13 cellular contexts compared by ENCODE assay signal in the genomic region with DNA sequence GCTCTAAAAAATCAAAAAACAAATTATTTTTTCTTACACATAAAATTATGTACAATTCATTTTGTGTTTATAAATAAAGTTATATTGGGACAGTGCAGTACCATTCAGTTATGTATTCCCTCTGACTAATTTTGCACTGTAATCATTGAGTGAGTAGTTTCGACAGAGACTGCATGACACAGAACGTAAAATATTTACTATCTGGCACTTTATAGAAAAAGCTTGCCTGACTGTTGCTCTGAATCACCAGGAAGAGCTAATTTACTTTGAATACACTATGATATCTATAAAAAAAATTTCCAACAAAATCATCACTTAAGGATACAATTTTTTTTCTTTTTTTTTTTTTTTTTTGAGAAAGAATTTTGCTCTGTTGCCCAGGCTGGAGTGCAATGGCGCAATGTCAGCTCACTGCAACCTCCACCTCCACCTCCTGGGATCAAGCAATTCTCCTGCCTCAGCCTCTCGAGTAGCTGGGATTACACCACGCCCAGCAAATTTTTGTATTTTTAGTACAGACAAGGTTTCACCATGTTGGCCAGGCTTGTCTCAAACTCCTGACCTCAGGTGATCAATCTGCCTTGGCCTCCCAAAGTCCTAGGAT. TPM values are rescaled to one million over a fixed set of nuclear protein-coding genes. Genes with fewer than 3 reads are reported as not detected.
DNase-seq lines count a peak whose midpoint lies in the region; ATAC-seq, FAIRE-seq and TF ChIP-seq lines count a peak whose summit lies in the region.
"Had no signal": no experiment of that assay in that cellular context is flagged by ENCODE, and none has a peak within 500 bp of the region (broad histone marks: within the 10 kb centered on the region; RNA-seq: fewer than 3 reads in every experiment).

No MANE protein-coding gene starts in this region.

- H4K20me1 ChIP-seq in keratinocyte (ENCODE audit: control insufficient read depth, extremely low read depth, insufficient read depth, low read length) = no peaks in the 10 kb centered on the region

- H3K9ac ChIP-seq in keratinocyte (ENCODE audit: control insufficient read depth, extremely low read depth, insufficient read depth, low read length) = peak overlapping the region; percentile 28

- no peaks in the 10 kb centered on the region for H3K36me3 ChIP-seq in keratinocyte (ENCODE audit: control insufficient read depth in 2 of 2, extremely low read depth in 1 of 2, insufficient read depth in 2 of 2, low read length in 2 of 2)

- no peak for TF ChIP-seq CTCF in AG09319 (IDR thresholded peaks at IDR 0.05; ENCODE audit: low read depth, low read length)
- no peak for TF ChIP-seq CTCF in astrocyte of the cerebellum (IDR thresholded peaks at IDR 0.05; ENCODE audit: low read depth, low read length, missing control alignments)
- TF ChIP-seq CTCF in keratinocyte (optimal IDR thresholded peaks at IDR 0.05 in 1 of 3, IDR thresholded peaks at IDR 0.05 in 1 of 3, conservative IDR thresholded peaks at IDR 0.05 in 1 of 3; ENCODE audit: extremely low read depth in 1 of 3, insufficient read depth in 2 of 3, low read length in 3 of 3) = no peak

- no peak overlapping the region for H2AFZ ChIP-seq in keratinocyte (ENCODE audit: control insufficient read depth, low read length)

- DNase-seq in AG09319 (ENCODE audit: extremely low read depth, low read depth) (peak; percentile 77), LoVo (ENCODE audit: low spot score) (peak; percentile 28), astrocyte of the cerebellum (ENCODE audit: low read depth) (peak; percentile 27), keratinocyte (ENCODE audit: low read depth, low spot score) (peak; percentile 49), NCI-H187 (lab: John Stamatoyannopoulos, UW) (no peak)
- DNase-seq: NCI-H2107; stimulated activated CD4-positive, alpha-beta T cell treated with anti-CD3 and anti-CD28 coated beads, Interleukin-15, amount 100 ng/mL, for 24 hours; T-cell had no signal

- no peaks in the 10 kb centered on the region for H3K27me3 ChIP-seq in keratinocyte (ENCODE audit: control insufficient read depth, extremely low read depth, insufficient read depth, low read length)

- no peak for ATAC-seq in HG03457 (IDR thresholded peaks at IDR 0.05; ENCODE audit: unreplicated experiment)
- no peak for ATAC-seq in GM21367 (IDR thresholded peaks at IDR 0.05; ENCODE audit: unreplicated experiment)
- no peak for ATAC-seq in activated CD4-positive, CD25-positive, alpha-beta regulatory T cell treated with anti-CD3 and anti-CD28 coated beads, Interleukin-2, amount 50 U/mL, for 24 hours
- ATAC-seq: T-cell had no signal

- H3K9me3 ChIP-seq in keratinocyte (ENCODE audit: control insufficient read depth, low read depth, low read length) = no peaks in the 10 kb centered on the region

- peaks cover 21% of the 10 kb centered on the region for H3K4me1 ChIP-seq in keratinocyte (ENCODE audit: control insufficient read depth, extremely low read depth, insufficient read depth, low read length)

- no peaks in the 10 kb centered on the region for H3K9me1 ChIP-seq in keratinocyte (ENCODE audit: control insufficient read depth, extremely low read depth, insufficient read depth, low read length)

- FAIRE-seq in keratinocyte (lab: Jason Lieb, UNC) = no peak
- FAIRE-seq: G401.6 had no signal

- H3K4me3 ChIP-seq in astrocyte of the cerebellum (ENCODE audit: low read depth, low read length) (no peak overlapping the region), keratinocyte (ENCODE audit: control insufficient read depth in 2 of 3, extremely low read depth in 1 of 3, insufficient read depth in 2 of 3, low read depth in 1 of 3, low read length in 3 of 3) (no peak overlapping the region)

- dilution Hi-C loops in keratinocyte (cut with MboI; ENCODE audit: extremely low pct_ligation_motif_present, low sequenced_read_pairs) = no loop called here

- in situ Hi-C loops in astrocyte of the cerebellum (cut with HindIII; ENCODE audit: low sequenced_read_pairs) = no loop called here

- peak overlapping the region; percentile 88 for H3K27ac ChIP-seq in keratinocyte (ENCODE audit: control insufficient read depth, insufficient read depth, low read length)

- H3K4me2 ChIP-seq in keratinocyte (ENCODE audit: control insufficient read depth, extremely low read depth, insufficient read depth, low read depth, low read length) = no peak overlapping the region

- H3K79me2 ChIP-seq in keratinocyte (ENCODE audit: control insufficient read depth, insufficient read depth, low read length) = no peaks in the 10 kb centered on the region

RNA-seq across cellular contexts. Expression of a gene that starts 11.0 kb away (rescaled TPM):
- 0.10 TPM in 1 of 3 replicates, not detected in the others for polyA plus RNA-seq in keratinocyte
- not detected for polyA plus RNA-seq in keratinocyte (2011; ENCODE audit: low read depth)
- 0.19 TPM in 1 of 2 replicates, not detected in the other for polyA plus RNA-seq in keratinocyte (2011; cell fraction: cytosol; rRNA removed)
- not detected in 2 replicates for polyA plus RNA-seq in keratinocyte (2011; cell fraction: nucleus; rRNA removed)
- polyA plus RNA-seq in keratinocyte (2012; ENCODE audit: low replicate concordance) = not detected in 2 replicates
- not detected in 3 replicates for polyA minus RNA-seq in keratinocyte
- not detected for polyA minus RNA-seq in keratinocyte (2011; cell fraction: cytosol; rRNA and poly(A)+ RNA removed)
- not detected in 2 replicates for polyA minus RNA-seq in keratinocyte (2011; cell fraction: nucleus; rRNA and poly(A)+ RNA removed)
- polyA plus RNA-seq: CD14-positive monocyte had no signal

RNA-seq across cellular contexts. Expression of a gene that starts 26.7 kb away (rescaled TPM):
- polyA plus RNA-seq in keratinocyte = 0.52 to 1.0 TPM (median 0.55 TPM) in 3 replicates
- not detected for polyA plus RNA-seq in keratinocyte (2011; ENCODE audit: low read depth)
- polyA plus RNA-seq in keratinocyte (2011; cell fraction: cytosol; rRNA removed) = 0.63 and 0.73 TPM in 2 replicates
- polyA plus RNA-seq in keratinocyte (2011; cell fraction: nucleus; rRNA removed) = 0.72 and 1.5 TPM in 2 replicates
- polyA plus RNA-seq in keratinocyte (2012; ENCODE audit: low replicate concordance) = 0.50 and 0.65 TPM in 2 replicates
- polyA minus RNA-seq in keratinocyte = 1.7 to 2.1 TPM (median 1.9 TPM) in 3 replicates
- polyA minus RNA-seq in keratinocyte (2011; cell fraction: cytosol; rRNA and poly(A)+ RNA removed) = not detected
- 0.21 and 1.2 TPM in 2 replicates for polyA minus RNA-seq in keratinocyte (2011; cell fraction: nucleus; rRNA and poly(A)+ RNA removed)
- polyA plus RNA-seq: CD14-positive monocyte had no signal

Comparison
In these comparisons a context has a peak if more than half of its experiments do, and no peak if none do; other contexts are left out.
1. DNase-seq: peak in AG09319 (single experiment), LoVo (single experiment), astrocyte of the cerebellum (single experiment) and keratinocyte (single experiment); none in NCI-H187 (0 of 2).